Comparison of ENCODE assay signal across 16 cellular contexts in genomic region chr15:34055868-34056595, GRCh38. TPM values are rescaled to one million over a fixed set of nuclear protein-coding genes. Genes with fewer than 3 reads are reported as not detected.
A peak's percentile ranks its signal among the peaks of the same experiment; 100 is the strongest.
DNase-seq lines count a peak whose midpoint lies in the region; ATAC-seq, FAIRE-seq and TF ChIP-seq lines count a peak whose summit lies in the region.
"Had no signal": no experiment of that assay in that cellular context is flagged by ENCODE, and none has a peak within 500 bp of the region (broad histone marks: within the 10 kb centered on the region; RNA-seq: fewer than 3 reads in every experiment).

No MANE protein-coding gene starts in this region.

- ATAC-seq in GM18498 (IDR thresholded peaks at IDR 0.05; ENCODE audit: unreplicated experiment): no peak
- ATAC-seq: activated CD4-positive, CD25-positive, alpha-beta regulatory T cell treated with anti-CD3 and anti-CD28 coated beads, Interleukin-2, amount 50 U/mL, for 24 hours had no signal

- H3K4me1 Mint-ChIP-seq in activated T-cell treated with anti-CD3 and anti-CD28 coated beads, Interleukin-2, amount 50 U/mL, for 24 hours (ENCODE audit: low read depth): no peaks in the 10 kb centered on the region
- H3K4me1 Mint-ChIP-seq: naive B cell had no signal

- H3K4me3 ChIP-seq in bronchial epithelial cell (ENCODE audit: low read depth, low read length): no peak overlapping the region
- H3K4me3 ChIP-seq: BLaER1 treated with 17β-estradiol and CSF1 and Interleukin-3, amounts not matched to agents 10 nM and 100 nM; SJCRH30; spleen had no signal

- H3K9me3 Mint-ChIP-seq in activated T-cell treated with anti-CD3 and anti-CD28 coated beads, Interleukin-2, amount 50 U/mL, for 24 hours: peaks cover 8% of the 10 kb centered on the region

- H3K4me3 Mint-ChIP-seq in activated T-cell treated with anti-CD3 and anti-CD28 coated beads, Interleukin-2, amount 50 U/mL, for 24 hours: no peak overlapping the region
- H3K4me3 Mint-ChIP-seq: dendritic cell treated with granulocyte-macrophage colony-stimulating factor and Interleukin-4, amounts not matched to agents 40 ng/mL and 50 ng/mL, for 4 days; naive B cell had no signal

- H3K27me3 ChIP-seq in bronchial epithelial cell (ENCODE audit: control insufficient read depth, insufficient read depth, low read length): no peaks in the 10 kb centered on the region
- H3K27me3 ChIP-seq: BLaER1 treated with 17β-estradiol and CSF1 and Interleukin-3, amounts not matched to agents 10 nM and 100 nM; SJCRH30; spleen had no signal

- H3K36me3 Mint-ChIP-seq in activated T-cell treated with anti-CD3 and anti-CD28 coated beads, Interleukin-2, amount 50 U/mL, for 24 hours (ENCODE audit: low read depth): peaks cover 4% of the 10 kb centered on the region

- DNase-seq in A172 (ENCODE audit: low spot score) (peak; percentile 80), H4 (ENCODE audit: low spot score) (peak; percentile 38), bronchial epithelial cell (ENCODE audit: low read depth) (peak; percentile 29), kidney glomerular epithelial cell (lab: John Stamatoyannopoulos, UW) (peak; percentile 84), NOMO-1 (lab: John Stamatoyannopoulos, UW; ENCODE audit: unreplicated experiment in 2 of 2) (no peak), NCI-H1417 treated with DMSO at 0.1 percent for 48 hours (lab: John Stamatoyannopoulos, UW) (no peak)
- DNase-seq in activated T-cell treated with anti-CD3 and anti-CD28 coated beads, Interleukin-2, amount 50 U/mL, for 24 hours: no peak
- DNase-seq: naive B cell; NCI-H510A; SJCRH30; spleen; stimulated activated CD8-positive, alpha-beta memory T cell treated with anti-CD3 and anti-CD28 coated beads, Interleukin-4, amount 100 ng/mL, for 48 hours had no signal

- H3K36me3 ChIP-seq in bronchial epithelial cell (ENCODE audit: control insufficient read depth, insufficient read depth, low read length): no peaks in the 10 kb centered on the region
- H3K36me3 ChIP-seq: BLaER1 treated with 17β-estradiol and CSF1 and Interleukin-3, amounts not matched to agents 10 nM and 100 nM; SJCRH30; spleen had no signal

- no peak for TF ChIP-seq CTCF in bronchial epithelial cell (IDR thresholded peaks at IDR 0.05; ENCODE audit: insufficient read depth, low read length, severe bottlenecking)

- H3K27ac Mint-ChIP-seq in activated T-cell treated with anti-CD3 and anti-CD28 coated beads, Interleukin-2, amount 50 U/mL, for 24 hours: no peak overlapping the region
- H3K27ac Mint-ChIP-seq: dendritic cell treated with granulocyte-macrophage colony-stimulating factor and Interleukin-4, amounts not matched to agents 40 ng/mL and 50 ng/mL, for 4 days; naive B cell had no signal

- FAIRE-seq in bronchial epithelial cell (lab: Jason Lieb, UNC): no peak

- H3K27me3 Mint-ChIP-seq in activated T-cell treated with anti-CD3 and anti-CD28 coated beads, Interleukin-2, amount 50 U/mL, for 24 hours: no peaks in the 10 kb centered on the region

RNA-seq across cellular contexts. Expression of gene AVEN, which starts 17.0 kb away (rescaled TPM):
- 37.5 and 39.6 TPM in 2 replicates for total RNA-seq in A172 (2014; rRNA removed; shearing (Covaris generic))
- total RNA-seq in H4 (2014; rRNA removed; shearing (Covaris generic)): 12.3 and 16.5 TPM in 2 replicates
- 32.0 and 51.3 TPM in 2 replicates for total RNA-seq in bronchial epithelial cell

RNA-seq across cellular contexts. Expression of gene EMC7, which starts 45.6 kb away (rescaled TPM):
- 32.3 and 40.0 TPM in 2 replicates for total RNA-seq in A172 (2014; rRNA removed; shearing (Covaris generic))
- total RNA-seq in H4 (2014; rRNA removed; shearing (Covaris generic)): 20.6 and 43.1 TPM in 2 replicates
- total RNA-seq in bronchial epithelial cell: 51.7 and 57.4 TPM in 2 replicates

RNA-seq across cellular contexts. Expression of gene PGBD4, which starts 45.9 kb away (rescaled TPM):
- 1.3 and 1.6 TPM in 2 replicates for total RNA-seq in A172 (2014; rRNA removed; shearing (Covaris generic))
- total RNA-seq in H4 (2014; rRNA removed; shearing (Covaris generic)): 1.0 and 1.4 TPM in 2 replicates
- 1.3 and 1.8 TPM in 2 replicates for total RNA-seq in bronchial epithelial cell

Comparison
In these comparisons a context has a peak if more than half of its experiments do, and no peak if none do; other contexts are left out.
1. DNase-seq: peak in A172 (single experiment), H4 (single experiment), bronchial epithelial cell (single experiment) and kidney glomerular epithelial cell (single experiment); none in NOMO-1 (0 of 2), activated T-cell treated with anti-CD3 and anti-CD28 coated beads, Interleukin-2, amount 50 U/mL, for 24 hours (single experiment) and NCI-H1417 treated with DMSO at 0.1 percent for 48 hours (single experiment).